1 cellular context compared by ENCODE assay signal in genomic region chr10:30605351-30606108, GRCh38.
TF ChIP-seq lines count a peak whose summit lies in the region.
"Not testable (repeated sequence)": the region's sequence is repeated elsewhere in the genome, so short reads cannot be mapped to it uniquely, and the experiment has no call there.

No MANE protein-coding gene starts in this region.

TF ChIP-seq in HepG2, 621 proteins besides CTCF, POLR2A, EP300 and RAD21 (continued from another document and continues in another):
- TF ChIP-seq HNF1A (IDR thresholded peaks at IDR 0.05; ENCODE audit: low read depth) (peak; percentile 44; the same call in 1 of the 2 replicates), ETV5 (CRISPR knock-in tag; IDR thresholded peaks at IDR 0.05; ENCODE audit: borderline replicate concordance) (peak; percentile 89), CREM (IDR thresholded peaks at IDR 0.05) (peak; percentile 85), FOSL2 (CRISPR knock-in tag; IDR thresholded peaks at IDR 0.05) (peak; percentile 62), ZNF503 (CRISPR knock-in tag; IDR thresholded peaks at IDR 0.05) (peak; percentile 43; the same call in 1 of the 2 replicates), GFI1 (CRISPR knock-in tag; IDR thresholded peaks at IDR 0.05; ENCODE audit: borderline replicate concordance) (peak; percentile 45; the same call in 1 of the 2 replicates), TFAP4 (IDR thresholded peaks at IDR 0.05; ENCODE audit: borderline replicate concordance, low read depth) (peak; percentile 31; the same call in 1 of the 2 replicates), STAT6 (CRISPR knock-in tag; IDR thresholded peaks at IDR 0.05; ENCODE audit: borderline replicate concordance) (peak; percentile 6; the same call in 1 of the 2 replicates), HNF1B (CRISPR knock-in tag; IDR thresholded peaks at IDR 0.05) (peak; percentile 41; the same call in 1 of the 2 replicates), NR2F2 (IDR thresholded peaks at IDR 0.05; ENCODE audit: borderline replicate concordance, low read depth) (peak; percentile 75; the same call in 1 of the 2 replicates), HDAC1 (CRISPR knock-in tag; IDR thresholded peaks at IDR 0.05) (peak; percentile 59; the same call in 1 of the 2 replicates), ARID3A (IDR thresholded peaks at IDR 0.05; ENCODE audit: low read depth, low read length) (peak; percentile 48; the same call in 1 of the 2 replicates), FOXK2 (IDR thresholded peaks at IDR 0.05) (0 out of 2 replicates have a peak, but pooled peaks have one; percentile 30), MLX (CRISPR knock-in tag; IDR thresholded peaks at IDR 0.05) (0 out of 2 replicates have a peak, but pooled peaks have one; percentile 48), HMG20B (CRISPR knock-in tag; conservative IDR thresholded peaks at IDR 0.05) (peak; percentile 39; the same call in 1 of the 2 replicates), PITX1 (CRISPR knock-in tag; IDR thresholded peaks at IDR 0.05) (peak; percentile 63; the same call in 1 of the 2 replicates), ATF4 (CRISPR knock-in tag; IDR thresholded peaks at IDR 0.05) (peak in 1 of 2 experiments; percentile 44; a peak in 1 of 4 replicates), HNRNPL (IDR thresholded peaks at IDR 0.05; ENCODE audit: low read depth, low read length) (peak; percentile 83), THRA (CRISPR knock-in tag; IDR thresholded peaks at IDR 0.05; ENCODE audit: borderline replicate concordance) (peak; percentile 10; the same call in 1 of the 2 replicates), FOXO1 (CRISPR knock-in tag; IDR thresholded peaks at IDR 0.05) (peak; percentile 90), SKIL (CRISPR knock-in tag; IDR thresholded peaks at IDR 0.05; ENCODE audit: borderline replicate concordance) (peak; percentile 58; the same call in 1 of the 2 replicates), MIXL1 (CRISPR knock-in tag; IDR thresholded peaks at IDR 0.05) (peak; percentile 36; the same call in 1 of the 2 replicates), ARID5B (CRISPR knock-in tag; IDR thresholded peaks at IDR 0.05) (peak; percentile 81)
- TF ChIP-seq HNF1A (CRISPR knock-in tag; IDR thresholded peaks at IDR 0.05; ENCODE audit: borderline replicate concordance); CREM (CRISPR knock-in tag; IDR thresholded peaks at IDR 0.05): not testable (repeated sequence)
